ENCODE assay signal across 1 cellular context in genomic region chr17:64458756-64459155, GRCh38.
TF ChIP-seq lines count a peak whose summit lies in the region.

No MANE protein-coding gene starts in this region.

TF ChIP-seq in HepG2, 621 proteins besides CTCF, POLR2A, EP300 and RAD21:
- no peak for TF ChIP-seq FOXK1 (CRISPR knock-in tag; IDR thresholded peaks at IDR 0.05; ENCODE audit: borderline replicate concordance, low read depth)
- peak; percentile 77 for TF ChIP-seq MNT (IDR thresholded peaks at IDR 0.05)
TF ChIP-seq in HepG2: peak in this region for 1.
